Comparison of ENCODE assay signal across 1 cellular context in the genomic region with DNA sequence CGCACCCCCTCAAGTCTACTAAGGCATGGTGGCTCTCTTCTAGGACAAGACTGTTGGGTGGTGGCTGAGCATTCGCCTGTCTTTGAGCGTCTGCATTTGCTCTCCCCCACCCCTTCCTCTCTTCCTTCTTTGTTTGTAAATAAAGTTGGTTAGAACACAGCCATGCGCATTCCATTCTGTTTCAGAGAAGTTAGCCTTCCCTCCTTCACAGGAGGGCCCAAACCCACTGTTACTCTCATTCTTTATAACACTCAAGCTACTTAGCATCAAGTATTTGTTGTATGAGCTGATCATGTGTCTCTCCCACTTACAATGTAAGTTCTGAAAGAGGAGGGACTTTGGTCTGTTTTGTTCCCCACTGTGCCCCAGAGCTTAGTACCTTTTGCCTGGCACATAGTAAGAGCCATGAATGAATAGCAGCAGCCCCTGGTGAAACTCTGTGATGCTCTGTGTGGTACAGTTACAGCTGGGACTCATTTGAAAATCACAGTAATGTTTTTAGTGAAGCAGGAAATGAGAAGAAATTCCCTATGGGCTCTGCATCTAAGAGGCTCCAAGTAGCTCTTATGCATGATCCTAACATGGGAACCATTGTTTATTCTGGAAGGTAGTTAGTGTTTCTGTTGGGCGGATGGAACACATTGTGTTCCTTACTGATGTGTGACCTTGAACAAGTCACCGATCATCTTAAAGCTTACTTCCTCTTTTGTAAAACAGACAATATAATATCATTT.
TF ChIP-seq lines count a peak whose summit lies in the region.

No MANE protein-coding gene starts in this region.

TF ChIP-seq in WTC11, 78 proteins besides CTCF, POLR2A, EP300 and RAD21 (continued from another document):
- TF ChIP-seq, protein P1, sequence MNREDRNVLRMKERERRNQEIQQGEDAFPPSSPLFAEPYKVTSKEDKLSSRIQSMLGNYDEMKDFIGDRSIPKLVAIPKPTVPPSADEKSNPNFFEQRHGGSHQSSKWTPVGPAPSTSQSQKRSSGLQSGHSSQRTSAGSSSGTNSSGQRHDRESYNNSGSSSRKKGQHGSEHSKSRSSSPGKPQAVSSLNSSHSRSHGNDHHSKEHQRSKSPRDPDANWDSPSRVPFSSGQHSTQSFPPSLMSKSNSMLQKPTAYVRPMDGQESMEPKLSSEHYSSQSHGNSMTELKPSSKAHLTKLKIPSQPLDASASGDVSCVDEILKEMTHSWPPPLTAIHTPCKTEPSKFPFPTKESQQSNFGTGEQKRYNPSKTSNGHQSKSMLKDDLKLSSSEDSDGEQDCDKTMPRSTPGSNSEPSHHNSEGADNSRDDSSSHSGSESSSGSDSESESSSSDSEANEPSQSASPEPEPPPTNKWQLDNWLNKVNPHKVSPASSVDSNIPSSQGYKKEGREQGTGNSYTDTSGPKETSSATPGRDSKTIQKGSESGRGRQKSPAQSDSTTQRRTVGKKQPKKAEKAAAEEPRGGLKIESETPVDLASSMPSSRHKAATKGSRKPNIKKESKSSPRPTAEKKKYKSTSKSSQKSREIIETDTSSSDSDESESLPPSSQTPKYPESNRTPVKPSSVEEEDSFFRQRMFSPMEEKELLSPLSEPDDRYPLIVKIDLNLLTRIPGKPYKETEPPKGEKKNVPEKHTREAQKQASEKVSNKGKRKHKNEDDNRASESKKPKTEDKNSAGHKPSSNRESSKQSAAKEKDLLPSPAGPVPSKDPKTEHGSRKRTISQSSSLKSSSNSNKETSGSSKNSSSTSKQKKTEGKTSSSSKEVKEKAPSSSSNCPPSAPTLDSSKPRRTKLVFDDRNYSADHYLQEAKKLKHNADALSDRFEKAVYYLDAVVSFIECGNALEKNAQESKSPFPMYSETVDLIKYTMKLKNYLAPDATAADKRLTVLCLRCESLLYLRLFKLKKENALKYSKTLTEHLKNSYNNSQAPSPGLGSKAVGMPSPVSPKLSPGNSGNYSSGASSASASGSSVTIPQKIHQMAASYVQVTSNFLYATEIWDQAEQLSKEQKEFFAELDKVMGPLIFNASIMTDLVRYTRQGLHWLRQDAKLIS (CRISPR knock-in tag; IDR thresholded peaks at IDR 0.05; ENCODE audit: borderline replicate concordance), result no peak
- TF ChIP-seq CBFB (CRISPR knock-in tag; IDR thresholded peaks at IDR 0.05; ENCODE audit: low read depth) (no peak), RELA (CRISPR knock-in tag; IDR thresholded peaks at IDR 0.05; ENCODE audit: borderline replicate concordance) (no peak), ZBTB21 (CRISPR knock-in tag; IDR thresholded peaks at IDR 0.05; ENCODE audit: borderline replicate concordance) (no peak), TEAD4 (CRISPR knock-in tag; IDR thresholded peaks at IDR 0.05) (no peak)
- TF ChIP-seq, protein P2, sequence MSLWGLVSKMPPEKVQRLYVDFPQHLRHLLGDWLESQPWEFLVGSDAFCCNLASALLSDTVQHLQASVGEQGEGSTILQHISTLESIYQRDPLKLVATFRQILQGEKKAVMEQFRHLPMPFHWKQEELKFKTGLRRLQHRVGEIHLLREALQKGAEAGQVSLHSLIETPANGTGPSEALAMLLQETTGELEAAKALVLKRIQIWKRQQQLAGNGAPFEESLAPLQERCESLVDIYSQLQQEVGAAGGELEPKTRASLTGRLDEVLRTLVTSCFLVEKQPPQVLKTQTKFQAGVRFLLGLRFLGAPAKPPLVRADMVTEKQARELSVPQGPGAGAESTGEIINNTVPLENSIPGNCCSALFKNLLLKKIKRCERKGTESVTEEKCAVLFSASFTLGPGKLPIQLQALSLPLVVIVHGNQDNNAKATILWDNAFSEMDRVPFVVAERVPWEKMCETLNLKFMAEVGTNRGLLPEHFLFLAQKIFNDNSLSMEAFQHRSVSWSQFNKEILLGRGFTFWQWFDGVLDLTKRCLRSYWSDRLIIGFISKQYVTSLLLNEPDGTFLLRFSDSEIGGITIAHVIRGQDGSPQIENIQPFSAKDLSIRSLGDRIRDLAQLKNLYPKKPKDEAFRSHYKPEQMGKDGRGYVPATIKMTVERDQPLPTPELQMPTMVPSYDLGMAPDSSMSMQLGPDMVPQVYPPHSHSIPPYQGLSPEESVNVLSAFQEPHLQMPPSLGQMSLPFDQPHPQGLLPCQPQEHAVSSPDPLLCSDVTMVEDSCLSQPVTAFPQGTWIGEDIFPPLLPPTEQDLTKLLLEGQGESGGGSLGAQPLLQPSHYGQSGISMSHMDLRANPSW (CRISPR knock-in tag; conservative IDR thresholded peaks at IDR 0.05; ENCODE audit: low read depth), result no peak
